In the genomic region with DNA sequence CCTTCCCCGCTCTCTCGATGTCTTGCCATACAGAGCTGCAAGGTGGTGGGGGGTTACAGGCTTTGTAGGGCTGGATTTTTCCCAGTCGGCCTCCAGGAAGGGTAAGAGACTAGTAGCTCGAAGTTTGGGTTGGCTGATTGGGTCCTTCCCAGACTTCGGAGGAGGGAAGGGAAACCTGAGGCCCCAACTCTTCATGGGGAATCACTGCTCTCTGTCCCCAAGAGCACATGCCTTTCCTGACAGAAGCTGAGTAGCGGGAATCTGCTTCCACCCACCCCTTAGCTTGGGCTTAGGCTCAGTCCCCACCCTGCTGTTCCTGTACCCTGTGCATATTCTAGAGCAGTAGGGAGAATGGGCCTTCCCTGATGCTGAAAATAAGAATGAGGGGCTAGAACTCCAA, we compare ENCODE assay signal across 27 cellular contexts.
"Had no signal": no experiment of that assay in that cellular context is flagged by ENCODE, and none has a peak within 500 bp of the region (broad histone marks: within the 10 kb centered on the region; RNA-seq: fewer than 3 reads in every experiment).

No MANE protein-coding gene starts in this region.

- H3K9ac ChIP-seq: parathyroid adenoma had no signal

- DNase-seq: activated CD4-positive, alpha-beta T cell treated with anti-CD3 and anti-CD28 coated beads for 1 hour; activated CD4-positive, alpha-beta T cell treated with anti-CD3 and anti-CD28 coated beads, Interleukin-2, amount 10 ng/mL, durations not matched to agents 7 days and 5 days; activated CD8-positive, alpha-beta memory T cell treated with anti-CD3 and anti-CD28 coated beads, Interleukin-2, amount 10 ng/mL, durations not matched to agents 7 days and 5 days; activated CD8-positive, alpha-beta T cell treated with anti-CD3 and anti-CD28 coated beads, Interleukin-2, amount 10 ng/mL, durations not matched to agents 7 days and 5 days; activated T-cell treated with anti-CD3 and anti-CD28 coated beads, Interleukin-2, amount 50 U/mL, for 48 hours; anterior cingulate cortex; cerebellar nuclear complex; colonic mucosa; dorsolateral prefrontal cortex; effector memory CD4-positive, alpha-beta T cell; erythroblast; hippocampal formation; kidney; naive B cell; occipital lobe; right cardiac atrium; stimulated activated CD4-positive, alpha-beta T cell treated with anti-CD3 and anti-CD28 coated beads, Interleukin-4, amount 100 ng/mL, for 1 hour; stimulated activated naive CD8-positive, alpha-beta T cell treated with anti-CD3 and anti-CD28 coated beads, Interleukin-15, amount 100 ng/mL, for 72 hours; substantia nigra; T-helper 2 cell; upper lobe of left lung had no signal

- H3K4me1 Mint-ChIP-seq: activated CD4-positive, alpha-beta T cell treated with anti-CD3 and anti-CD28 coated beads, Interleukin-2, amount 10 ng/mL, durations not matched to agents 7 days and 5 days; mesothelial cell of epicardium; neural crest cell had no signal

- H3K27me3 ChIP-seq: colonic mucosa, dorsolateral prefrontal cortex, upper lobe of left lung, vagina had no signal

- H3K27ac ChIP-seq: colonic mucosa, dorsolateral prefrontal cortex, parathyroid adenoma, upper lobe of left lung, vagina had no signal

- H3K27me3 Mint-ChIP-seq: activated CD4-positive, alpha-beta T cell treated with anti-CD3 and anti-CD28 coated beads, Interleukin-2, amount 10 ng/mL, durations not matched to agents 7 days and 5 days; activated CD8-positive, alpha-beta memory T cell treated with anti-CD3 and anti-CD28 coated beads, Interleukin-2, amount 10 ng/mL, durations not matched to agents 7 days and 5 days; activated naive CD8-positive, alpha-beta T cell; naive B cell; stimulated activated naive CD8-positive, alpha-beta T cell treated with anti-CD3 and anti-CD28 coated beads, Interleukin-15, amount 100 ng/mL, for 72 hours had no signal

- H2AFZ ChIP-seq: parathyroid adenoma had no signal

- H3K9me3 Mint-ChIP-seq: mesothelial cell of epicardium; naive B cell; neural crest cell; stimulated activated naive CD8-positive, alpha-beta T cell treated with anti-CD3 and anti-CD28 coated beads, Interleukin-15, amount 100 ng/mL, for 72 hours had no signal

- H3K9me3 ChIP-seq: colonic mucosa, upper lobe of left lung, vagina had no signal

- H3K27ac Mint-ChIP-seq: activated CD4-positive, alpha-beta T cell treated with anti-CD3 and anti-CD28 coated beads, Interleukin-2, amount 10 ng/mL, durations not matched to agents 7 days and 5 days; activated CD8-positive, alpha-beta memory T cell treated with anti-CD3 and anti-CD28 coated beads, Interleukin-2, amount 10 ng/mL, durations not matched to agents 7 days and 5 days; activated CD8-positive, alpha-beta T cell treated with anti-CD3 and anti-CD28 coated beads, Interleukin-2, amount 10 ng/mL, durations not matched to agents 7 days and 5 days; activated naive CD8-positive, alpha-beta T cell; activated T-helper 2 cell treated with anti-CD3 and anti-CD28 coated beads, Interferon-gamma antibody, Interleukin-2, Interleukin-4, amounts not matched to agents 10 μg/mL and 5 μg/mL and 100 μg/mL, durations not matched to agents 14 hours and 24 hours and 36 hours; mesothelial cell of epicardium had no signal

- FAIRE-seq: kidney had no signal

- H3K4me1 ChIP-seq: colonic mucosa, upper lobe of left lung, vagina had no signal

- H3K79me2 ChIP-seq: parathyroid adenoma had no signal

- H3K4me3 Mint-ChIP-seq: activated CD4-positive, alpha-beta T cell treated with anti-CD3 and anti-CD28 coated beads, Interleukin-2, amount 10 ng/mL, durations not matched to agents 7 days and 5 days; activated CD8-positive, alpha-beta memory T cell treated with anti-CD3 and anti-CD28 coated beads, Interleukin-2, amount 10 ng/mL, durations not matched to agents 7 days and 5 days; activated CD8-positive, alpha-beta T cell treated with anti-CD3 and anti-CD28 coated beads, Interleukin-2, amount 10 ng/mL, durations not matched to agents 7 days and 5 days; activated naive CD8-positive, alpha-beta T cell; mesothelial cell of epicardium; naive B cell; neural crest cell; stimulated activated naive CD8-positive, alpha-beta T cell treated with anti-CD3 and anti-CD28 coated beads, Interleukin-15, amount 100 ng/mL, for 72 hours had no signal

- ATAC-seq: activated CD8-positive, alpha-beta memory T cell treated with anti-CD3 and anti-CD28 coated beads, Interleukin-2, amount 10 ng/mL, durations not matched to agents 7 days and 5 days; activated CD8-positive, alpha-beta T cell treated with anti-CD3 and anti-CD28 coated beads, Interleukin-2, amount 10 ng/mL, durations not matched to agents 7 days and 5 days; right cardiac atrium; stimulated activated naive CD8-positive, alpha-beta T cell treated with anti-CD3 and anti-CD28 coated beads, Interleukin-15, amount 100 ng/mL, for 72 hours had no signal

- H3K4me3 ChIP-seq: colonic mucosa, dorsolateral prefrontal cortex, upper lobe of left lung, vagina had no signal
